In the genomic region with DNA sequence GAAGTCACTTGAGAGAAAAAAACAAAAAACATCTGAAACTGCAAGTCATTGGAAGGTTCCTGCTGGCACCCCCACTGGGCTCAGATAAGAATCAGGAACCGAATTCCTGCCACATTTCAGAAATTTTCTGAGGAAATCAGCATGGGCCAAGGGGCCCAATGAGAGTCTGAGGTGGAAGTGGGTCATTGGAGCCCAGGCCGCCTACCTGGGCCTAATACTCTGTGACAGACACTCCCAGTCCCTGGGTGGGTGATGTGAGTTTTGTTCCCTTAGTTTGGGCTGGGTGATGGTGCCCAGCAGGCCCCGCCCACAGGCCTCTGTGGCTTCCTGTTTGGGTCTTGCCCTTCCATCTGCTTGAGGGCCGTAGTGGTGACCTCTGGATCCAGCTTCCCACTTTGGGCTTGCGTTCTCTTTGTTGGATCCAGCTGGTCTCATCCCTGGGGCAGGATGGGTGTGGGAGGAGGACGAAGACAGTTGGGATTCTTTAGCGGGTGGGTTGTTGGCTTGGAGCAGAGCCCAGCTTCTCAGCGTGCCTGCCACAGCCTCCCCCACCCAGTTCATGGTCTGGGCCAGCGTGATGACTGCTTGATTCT, we compare ENCODE assay signal across 13 cellular contexts. TPM values are rescaled to one million over a fixed set of nuclear protein-coding genes. Genes with fewer than 3 reads are reported as not detected.
DNase-seq lines count a peak whose midpoint lies in the region; ATAC-seq, FAIRE-seq and TF ChIP-seq lines count a peak whose summit lies in the region.
"Had no signal": no experiment of that assay in that cellular context is flagged by ENCODE, and none has a peak within 500 bp of the region (broad histone marks: within the 10 kb centered on the region; RNA-seq: fewer than 3 reads in every experiment).

No MANE protein-coding gene starts in this region.

- ATAC-seq in K562 (peak; percentile 49), thoracic aorta (ENCODE audit: insufficient number of reproducible peaks, low FRiP score, low read depth) (no peak)

- in situ Hi-C loops in K562 (cut with MboI) = no loop called here

- WGBS in K562 (ENCODE audit: insufficient coverage, low coverage, missing lambda C conversion rate) = 24% methylated on average over 9 of the region's 9 CpGs

- TF ChIP-seq POLR2A in K562 (conservative IDR thresholded peaks at IDR 0.05) = no peak

- peaks cover 10 to 11% of the 10 kb centered on the region in 2 experiments for H3K4me1 ChIP-seq in K562 (replicated peaks in 1 of 2; ENCODE audit: control insufficient read depth in 2 of 2, insufficient read depth in 2 of 2, low read length in 2 of 2)
- peaks cover 19 to 42% of the 10 kb centered on the region in 2 donors for H3K4me1 ChIP-seq in thoracic aorta (ENCODE audit: control insufficient read depth in 1 of 2, low read depth in 2 of 2)

- CTCF ChIA-PET in K562 (lab: Yijun Ruan, JAX; ENCODE audit: low intra/inter-chr PET ratio) = no interaction called here

- H4K20me1 ChIP-seq in K562 (replicated peaks; ENCODE audit: control insufficient read depth, insufficient read depth, low read length) = no peaks in the 10 kb centered on the region

- no peak for TF ChIP-seq RAD21 in K562 (CRISPR knock-in tag; conservative IDR thresholded peaks at IDR 0.05 in 1 of 2, IDR thresholded peaks at IDR 0.05 in 1 of 2)

- H3K9me1 ChIP-seq in K562 (ENCODE audit: control insufficient read depth, insufficient read depth, low read length) = no peaks in the 10 kb centered on the region

- intact Hi-C loops in K562 (cut with micrococcal nuclease) = loop anchor here (2.0 kb wide), 1 partner anchor 75 kb away; no protein-coding TSS in a partner anchor

- no peaks in the 10 kb centered on the region for H3K36me3 ChIP-seq in K562 (ENCODE audit: control insufficient read depth, insufficient read depth, low read length)
- H3K36me3 ChIP-seq in thoracic aorta = no peaks in the 10 kb centered on the region

- TF ChIP-seq EP300 in K562 (IDR thresholded peaks at IDR 0.05; ENCODE audit: low read length) = no peak

- DNase-seq in HFF-Myc (ENCODE audit: extremely low read depth, low read depth) = peak; percentile 91
- DNase-seq in K562 (ENCODE audit: extremely low read depth in 1 of 4, low spot score in 3 of 4) = peak in 2 of 4 experiments; percentile 19 to 26
- peak; percentile 18 for DNase-seq in kidney glomerular epithelial cell (lab: John Stamatoyannopoulos, UW)
- no peak for DNase-seq in thoracic aorta (ENCODE audit: low spot score)
- no peak for DNase-seq in NCI-H187 treated with DMSO at 0.1 percent for 48 hours (lab: John Stamatoyannopoulos, UW)
- no peak for DNase-seq in NCI-H2029 treated with DMSO at 0.1 percent for 48 hours (lab: John Stamatoyannopoulos, UW)
- DNase-seq in GM20000 (ENCODE audit: low spot score) = no peak
- DNase-seq: activated CD4-positive, alpha-beta T cell treated with anti-CD3 and anti-CD28 coated beads, Interleukin-2, amount 50 U/mL, for 4 hours; activated naive CD4-positive, alpha-beta T cell; DMS153; NCI-H1092 treated with DMSO at 0.1 percent for 48 hours; NCI-H774 had no signal

- no peak for FAIRE-seq in K562 (lab: Jason Lieb, UNC)

- H2AFZ ChIP-seq in K562 (ENCODE audit: low read depth, low read length) = peak overlapping the region; percentile 71

- H3K79me2 ChIP-seq in K562 (ENCODE audit: control insufficient read depth, insufficient read depth, low read length) = no peaks in the 10 kb centered on the region

- H3K27me3 ChIP-seq in K562 (ENCODE audit: control insufficient read depth in 2 of 2, insufficient read depth in 2 of 2, low read length in 2 of 2) = no peaks in the 10 kb centered on the region; a peak in 2 of 5 replicates
- H3K27me3 ChIP-seq in thoracic aorta (replicated peaks; ENCODE audit: insufficient read depth) = no peaks in the 10 kb centered on the region

- peak overlapping the region in 1 of 2 experiments; percentile 61; a peak in 1 of 4 replicates for H3K9ac ChIP-seq in K562 (ENCODE audit: insufficient read depth in 1 of 2, low read depth in 2 of 2, low read length in 2 of 2)

- no peak for TF ChIP-seq CTCF in HFF-Myc (IDR thresholded peaks at IDR 0.05; ENCODE audit: low read depth, low read length, missing control alignments)
- no peak for TF ChIP-seq CTCF in K562 (IDR thresholded peaks at IDR 0.05 in 2 of 3, conservative IDR thresholded peaks at IDR 0.05 in 1 of 3; ENCODE audit: insufficient read depth in 2 of 3, low read depth in 1 of 3, low read length in 3 of 3)
- TF ChIP-seq CTCF in thoracic aorta (IDR thresholded peaks at IDR 0.05) = no peak
- no peak for TF ChIP-seq CTCF in GM20000 (IDR thresholded peaks at IDR 0.05; ENCODE audit: extremely low read depth, missing control alignments)

- H3K4me3 ChIP-seq in HFF-Myc (replicated peaks; ENCODE audit: low read depth, low read length) (no peak overlapping the region), K562 (no peak overlapping the region), thoracic aorta (no peak overlapping the region)
- H3K4me3 ChIP-seq: coronary artery had no signal

- no peak overlapping the region for H3K27ac ChIP-seq in K562 (ENCODE audit: extremely low read depth, low read depth, low read length)
- peak overlapping the region; percentile 26 to 56 for H3K27ac ChIP-seq in thoracic aorta

- H3K4me2 ChIP-seq in K562 (ENCODE audit: insufficient read depth, low read length) = peak overlapping the region; percentile 43

- H3K9me3 ChIP-seq in K562 (replicated peaks; ENCODE audit: control insufficient read depth, insufficient read depth, low read depth, low read length) (no peaks in the 10 kb centered on the region), thoracic aorta (no peaks in the 10 kb centered on the region)

- POLR2A ChIA-PET in K562 (lab: Yijun Ruan, JAX) = interaction anchor here (1.0 kb wide), 1 partner anchor 9 kb away, joined by 4 read pairs; no protein-coding TSS in a partner anchor

- no TSS peak for BruUV-seq in K562 (replicated peaks; lab: Mats Ljungman, UMichigan)

TF ChIP-seq in K562, 482 proteins besides CTCF, POLR2A, EP300 and RAD21 (continues in another document):
- TF ChIP-seq PYGO2 (tag; IDR thresholded peaks at IDR 0.05) (no peak), GABPB2 (CRISPR knock-in tag; conservative IDR thresholded peaks at IDR 0.05) (no peak), SIN3A (IDR thresholded peaks at IDR 0.05; ENCODE audit: borderline replicate concordance in 2 of 2, control insufficient read depth in 1 of 2, low read depth in 2 of 2, low read length in 2 of 2) (no peak), ARNT (IDR thresholded peaks at IDR 0.05) (no peak), RB1 (IDR thresholded peaks at IDR 0.05; ENCODE audit: low read depth) (no peak), HIVEP1 (CRISPR knock-in tag; IDR thresholded peaks at IDR 0.05) (no peak), RBM39 (optimal IDR thresholded peaks at IDR 0.05; ENCODE audit: low read depth, low read length) (no peak)

RNA-seq across cellular contexts. Expression of a gene that starts 40.7 kb away (rescaled TPM):
- not detected in 2 replicates for total RNA-seq in K562 (2011; cell fraction: chromatin; rRNA removed; ENCODE audit: low replicate concordance)
- total RNA-seq in K562 (2011; cell fraction: nucleolus; rRNA removed) = not detected in 2 replicates
- total RNA-seq in K562 (2011; cell fraction: nucleoplasm; rRNA removed) = not detected in 2 replicates
- total RNA-seq in K562 (2014; rRNA removed) (not detected in 2 replicates), K562 (2014; rRNA removed; fragmentation: Illumina TruSeq; extraction: Trizol) (not detected in 2 replicates), K562 (2015; rRNA removed; fragmentation: Illumina TruSeq; extraction: Trizol) (not detected in 2 replicates), K562 (2021) (0.11 and 0.20 TPM in 2 replicates), thoracic aorta (10 to 100 TPM; 96.7 to 99.7 TPM)
- polyA plus RNA-seq in K562 (2011; rRNA removed) (not detected in 2 replicates), K562 (2014; fragmentation: Illumina TruSeq; extraction: Trizol) (not detected in 2 replicates), K562 (2014; fragmentation: Nextera tagmentation; extraction: Ambion mirVana) (not detected), K562 (2014; rRNA removed) (not detected in 2 replicates)
- polyA plus RNA-seq in K562 (2011; cell fraction: cytosol; rRNA removed) = not detected in 2 replicates
- polyA plus RNA-seq in K562 (2011; cell fraction: nucleus; rRNA removed) = not detected in 2 replicates
- polyA plus RNA-seq in K562 (2012) = 0.05 TPM in 1 of 2 replicates, not detected in the other
- polyA minus RNA-seq in K562 (2011; rRNA and poly(A)+ RNA removed) = 0.03 TPM in 1 of 2 replicates, not detected in the other
- not detected in 2 replicates for polyA minus RNA-seq in K562 (2011; cell fraction: cytosol; rRNA and poly(A)+ RNA removed)
- polyA minus RNA-seq in K562 (2011; cell fraction: nucleus; rRNA and poly(A)+ RNA removed) = not detected in 2 replicates

Comparison
In these comparisons a context has a peak if more than half of its experiments do, and no peak if none do; other contexts are left out.
1. DNase-seq: peak in HFF-Myc (single experiment) and kidney glomerular epithelial cell (single experiment); none in thoracic aorta (single experiment), NCI-H187 treated with DMSO at 0.1 percent for 48 hours (single experiment), NCI-H2029 treated with DMSO at 0.1 percent for 48 hours (single experiment) and GM20000 (single experiment).
2. RNA of a gene that starts 40.7 kb away (total RNA-seq): 96.7 to 99.7 TPM in thoracic aorta; 0.11 to 0.20 TPM in K562; every median in the first group is over 10 times any median in the second.